In the genomic region with DNA sequence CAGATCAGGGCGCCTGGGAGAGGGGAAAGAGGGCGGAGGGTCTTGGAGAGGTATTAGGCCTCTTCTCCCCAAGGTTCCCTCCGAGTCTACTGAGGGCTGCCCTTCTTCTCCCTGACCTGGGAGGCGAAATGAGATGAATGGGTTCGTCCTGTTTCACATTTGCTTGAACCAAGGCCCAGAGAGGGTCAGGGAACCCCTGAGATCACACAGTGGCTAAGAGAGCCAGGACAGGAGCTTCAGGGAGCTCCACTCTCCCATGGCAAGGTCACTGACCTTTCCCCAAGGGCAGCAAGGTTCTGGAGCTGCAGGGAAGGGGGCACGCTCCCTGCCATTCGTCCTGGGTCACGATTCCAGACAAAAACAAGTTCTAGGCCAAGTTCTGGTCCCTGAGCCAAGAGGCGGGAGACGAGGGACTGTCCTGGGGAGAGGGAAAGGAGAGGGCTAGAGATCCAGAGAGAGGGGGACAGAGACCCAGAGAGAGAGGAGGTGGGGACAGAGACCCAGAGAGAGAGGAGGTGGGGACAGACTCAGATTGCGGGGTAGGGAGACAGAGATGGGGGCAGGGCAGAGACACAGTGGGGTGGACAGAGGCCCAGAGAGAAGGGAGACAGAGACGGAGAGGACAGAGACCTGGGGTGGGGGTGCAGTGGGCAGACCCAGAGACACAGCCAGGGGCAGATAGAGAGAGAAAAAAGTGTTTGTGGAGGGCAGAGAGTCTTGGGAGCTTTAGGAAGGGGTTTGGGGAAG, we compare ENCODE assay signal across 26 cellular contexts. TPM values are rescaled to one million over a fixed set of nuclear protein-coding genes. Genes with fewer than 3 reads are reported as not detected.
DNase-seq lines count a peak whose midpoint lies in the region; ATAC-seq, FAIRE-seq and TF ChIP-seq lines count a peak whose summit lies in the region.
"Had no signal": no experiment of that assay in that cellular context is flagged by ENCODE, and none has a peak within 500 bp of the region (broad histone marks: within the 10 kb centered on the region; RNA-seq: fewer than 3 reads in every experiment).

No MANE protein-coding gene starts in this region.

- DNase-seq in activated effector memory CD4-positive, alpha-beta T cell treated with anti-CD3 and anti-CD28 coated beads, Interleukin-2, amount 50 U/mL, for 16 hours: peak; percentile 50
- DNase-seq in activated effector memory CD4-positive, alpha-beta T cell treated with Interleukin-2 at 50 U/mL for 16 hours: no peak
- DNase-seq in WTC11 (ENCODE audit: low spot score): no peak
- DNase-seq in progenitor cell of endocrine pancreas (ENCODE audit: low spot score, unreplicated experiment): no peak
- DNase-seq in erythroblast (lab: John Stamatoyannopoulos, UW): no peak
- DNase-seq in urothelium cell line (ENCODE audit: low spot score): no peak
- no peak for DNase-seq in NCI-H1930 (lab: John Stamatoyannopoulos, UW)
- DNase-seq: activated CD4-positive, alpha-beta memory T cell treated with anti-CD3 and anti-CD28 coated beads for 36 hours; MM.1S; NCI-H187; NCI-H510A; SJCRH30; stimulated activated CD4-positive, alpha-beta T cell treated with anti-CD3 and anti-CD28 coated beads, Interleukin-4, amount 100 ng/mL, for 24 hours; trophoblast cell had no signal

- H3K4me1 ChIP-seq in liver (ENCODE audit: control insufficient read depth in 4 of 4, insufficient read depth in 4 of 4, low read length in 3 of 4): peaks cover 10 to 26% (median 18%) of the 10 kb centered on the region in 4 donors

- peak overlapping the region; percentile 40 to 64 for H3K9ac ChIP-seq in liver (ENCODE audit: low read depth in 1 of 2, low read length in 2 of 2)

- H3K27ac Mint-ChIP-seq in WTC11: peak overlapping the region; percentile 49; the same call in 1 of the 2 replicates
- H3K27ac Mint-ChIP-seq in progenitor cell of endocrine pancreas: peak overlapping the region; percentile 41
- H3K27ac Mint-ChIP-seq: activated CD4-positive, alpha-beta memory T cell treated with anti-CD3 and anti-CD28 coated beads for 36 hours; GM23338 had no signal

- no peak for TF ChIP-seq RAD21 in liver (IDR thresholded peaks at IDR 0.05)

- ATAC-seq in WTC11: no peak
- ATAC-seq: GM23338, right cardiac atrium had no signal

- H3K9me3 Mint-ChIP-seq in WTC11: no peaks in the 10 kb centered on the region
- H3K9me3 Mint-ChIP-seq in progenitor cell of endocrine pancreas (ENCODE audit: low read depth): no peaks in the 10 kb centered on the region
- H3K9me3 Mint-ChIP-seq: activated CD4-positive, alpha-beta memory T cell treated with anti-CD3 and anti-CD28 coated beads for 36 hours; activated T-helper 2 cell treated with anti-CD3 and anti-CD28 coated beads, Interferon-gamma antibody, Interleukin-2, Interleukin-4, amounts not matched to agents 10 μg/mL and 5 μg/mL and 100 μg/mL, durations not matched to agents 14 hours and 24 hours and 36 hours had no signal

- H3K36me3 ChIP-seq in liver (ENCODE audit: control insufficient read depth in 4 of 4, insufficient read depth in 3 of 4, low read depth in 1 of 4, low read length in 3 of 4): no peaks in the 10 kb centered on the region
- H3K36me3 ChIP-seq: SJCRH30 had no signal

- peak overlapping the region; percentile 64 to 77 (median 65) for H3K4me3 ChIP-seq in liver (ENCODE audit: low read depth in 1 of 3, low read length in 3 of 3)
- H3K4me3 ChIP-seq: GM23338, hepatocyte, SJCRH30 had no signal

- TF ChIP-seq POLR2A in erythroblast (IDR thresholded peaks at IDR 0.05; ENCODE audit: low read length): no peak

- H3K4me1 Mint-ChIP-seq in WTC11: peaks cover 14% of the 10 kb centered on the region
- peaks cover 6% of the 10 kb centered on the region for H3K4me1 Mint-ChIP-seq in progenitor cell of endocrine pancreas (ENCODE audit: low read depth)
- H3K4me1 Mint-ChIP-seq: GM23338 had no signal

- H3K9me3 ChIP-seq in liver (ENCODE audit: control insufficient read depth in 4 of 4, low read length in 3 of 4): no peaks in the 10 kb centered on the region
- H3K9me3 ChIP-seq: SJCRH30 had no signal

- no peaks in the 10 kb centered on the region for H3K27me3 ChIP-seq in liver (ENCODE audit: control insufficient read depth in 4 of 4, insufficient read depth in 4 of 4, low read length in 3 of 4)
- H3K27me3 ChIP-seq: hepatocyte had no signal

- peak overlapping the region; percentile 81 to 84 for H3K27ac ChIP-seq in liver (ENCODE audit: low read depth in 1 of 2, low read length in 2 of 2)
- H3K27ac ChIP-seq: hepatocyte, SJCRH30 had no signal

- H3K27me3 Mint-ChIP-seq in WTC11 (ENCODE audit: low read depth) (peaks cover 42% of the 10 kb centered on the region), progenitor cell of endocrine pancreas (no peaks in the 10 kb centered on the region)

- TF ChIP-seq CTCF in WTC11 (IDR thresholded peaks at IDR 0.05) (no peak), liver (IDR thresholded peaks at IDR 0.05; ENCODE audit: low read depth, low read length, missing input control) (no peak), progenitor cell of endocrine pancreas (IDR thresholded peaks at IDR 0.05; ENCODE audit: unreplicated experiment) (no peak)

- CTCF ChIA-PET in WTC11 (lab: Charles Lee): interaction anchor here (3.4 kb wide), 1 partner anchor 24 kb away, joined by 23 read pairs; no protein-coding TSS in a partner anchor

- POLR2A ChIA-PET in WTC11 (lab: Charles Lee): interaction anchor here (0.5 kb wide), 1 partner anchor 361 kb away, joined by 4 read pairs; no protein-coding TSS in a partner anchor

- FAIRE-seq in urothelium cell line (lab: Jason Lieb, UNC): no peak
- FAIRE-seq: astrocyte, G401.6, GM12892, TTC549 had no signal

- WGBS in liver: 40% methylated on average over 12 of the region's 12 CpGs

- H3K36me3 Mint-ChIP-seq in WTC11: no peaks in the 10 kb centered on the region
- no peaks in the 10 kb centered on the region for H3K36me3 Mint-ChIP-seq in progenitor cell of endocrine pancreas (ENCODE audit: insufficient read depth)

- H3K4me3 Mint-ChIP-seq in WTC11 (no peak overlapping the region), progenitor cell of endocrine pancreas (ENCODE audit: low read depth) (peak overlapping the region; percentile 38)
- H3K4me3 Mint-ChIP-seq: activated CD4-positive, alpha-beta memory T cell treated with anti-CD3 and anti-CD28 coated beads for 36 hours; GM23338 had no signal

TF ChIP-seq in WTC11, 78 proteins besides CTCF, POLR2A, EP300 and RAD21 (continues in another document):
- TF ChIP-seq RELA (CRISPR knock-in tag; IDR thresholded peaks at IDR 0.05; ENCODE audit: borderline replicate concordance) (no peak), RORB (CRISPR knock-in tag; IDR thresholded peaks at IDR 0.05) (no peak), PRRX2 (CRISPR knock-in tag; IDR thresholded peaks at IDR 0.05) (no peak), NFYB (CRISPR knock-in tag; conservative IDR thresholded peaks at IDR 0.05; ENCODE audit: low read depth) (no peak), OVOL2 (CRISPR knock-in tag; IDR thresholded peaks at IDR 0.05; ENCODE audit: borderline replicate concordance) (no peak), SP1 (CRISPR knock-in tag; conservative IDR thresholded peaks at IDR 0.05) (no peak)
- TF ChIP-seq, protein P1, sequence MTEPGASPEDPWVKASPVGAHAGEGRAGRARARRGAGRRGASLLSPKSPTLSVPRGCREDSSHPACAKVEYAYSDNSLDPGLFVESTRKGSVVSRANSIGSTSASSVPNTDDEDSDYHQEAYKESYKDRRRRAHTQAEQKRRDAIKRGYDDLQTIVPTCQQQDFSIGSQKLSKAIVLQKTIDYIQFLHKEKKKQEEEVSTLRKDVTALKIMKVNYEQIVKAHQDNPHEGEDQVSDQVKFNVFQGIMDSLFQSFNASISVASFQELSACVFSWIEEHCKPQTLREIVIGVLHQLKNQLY (CRISPR knock-in tag; IDR thresholded peaks at IDR 0.05): no peak

TF ChIP-seq in liver, 16 proteins besides CTCF, POLR2A, EP300 and RAD21:
- TF ChIP-seq RXRA (IDR thresholded peaks at IDR 0.05) (peak; percentile 34 to 50), SP1 (IDR thresholded peaks at IDR 0.05) (no peak)
TF ChIP-seq in liver: peak in this region for 1.

RNA-seq across cellular contexts. Expression of a gene that starts 0.5 kb away (rescaled TPM):
- total RNA-seq in WTC11 (2021) (not detected in 3 replicates), liver (10 to 100 TPM in 1 of 2 donors, 1 to 10 TPM in 1; 7.3 to 11.6 TPM), progenitor cell of endocrine pancreas (not detected in 2 replicates)
- 10 to 100 TPM; 62.6 to 82.0 TPM for polyA plus RNA-seq in liver
- total RNA-seq: activated CD4-positive, alpha-beta memory T cell treated with anti-CD3 and anti-CD28 coated beads for 36 hours; activated T-helper 2 cell treated with anti-CD3 and anti-CD28 coated beads, Interferon-gamma antibody, Interleukin-2, Interleukin-4, amounts not matched to agents 10 μg/mL and 5 μg/mL and 100 μg/mL, durations not matched to agents 14 hours and 24 hours and 36 hours; astrocyte; dermis microvascular lymphatic vessel endothelial cell; GM23338; kidney epithelial cell; OCI-LY7; right cardiac atrium; SJCRH30 had no signal
- polyA plus RNA-seq: GM23338, right cardiac atrium had no signal

RNA-seq across cellular contexts. Expression of a gene that starts 2.2 kb away (rescaled TPM):
- total RNA-seq in WTC11 (2021) (4.0 to 4.3 TPM (median 4.0 TPM) in 3 replicates), liver (1 to 10 TPM; 6.6 to 9.8 TPM), progenitor cell of endocrine pancreas (12.1 and 13.1 TPM in 2 replicates)
- polyA plus RNA-seq in liver: 10 to 100 TPM; 30.2 to 32.9 TPM
- total RNA-seq: astrocyte had no signal

RNA-seq across cellular contexts. Expression of a gene that starts 36.5 kb away (rescaled TPM):
- total RNA-seq in WTC11 (2021) (8.2 to 17.1 TPM (median 15.3 TPM) in 3 replicates), liver (under 1 TPM; 0.42 to 0.70 TPM), progenitor cell of endocrine pancreas (11.6 and 12.0 TPM in 2 replicates)
- polyA plus RNA-seq in liver: 1 to 10 TPM; 1.5 to 1.7 TPM
- total RNA-seq: astrocyte had no signal

RNA-seq across cellular contexts. Expression of a gene that starts 36.9 kb away (rescaled TPM):
- total RNA-seq in WTC11 (2021) (114 to 120 TPM (median 114 TPM) in 3 replicates), liver (10 to 100 TPM; 33.5 to 47.5 TPM), progenitor cell of endocrine pancreas (177 and 181 TPM in 2 replicates)
- 100 to 1,000 TPM in 1 of 2 donors, 10 to 100 TPM in 1; 17.1 to 132 TPM for polyA plus RNA-seq in liver
- total RNA-seq: astrocyte had no signal

RNA-seq across cellular contexts. Expression of a gene that starts 55.1 kb away (rescaled TPM):
- 10.0 to 11.0 TPM (median 10.9 TPM) in 3 replicates for total RNA-seq in WTC11 (2021)
- total RNA-seq in liver: 1 to 10 TPM; 1.0 to 1.1 TPM
- polyA plus RNA-seq in liver: under 1 TPM; 0.11 to 0.58 TPM
- 1.0 and 1.2 TPM in 2 replicates for total RNA-seq in progenitor cell of endocrine pancreas
- total RNA-seq: activated CD4-positive, alpha-beta memory T cell treated with anti-CD3 and anti-CD28 coated beads for 36 hours; activated T-helper 2 cell treated with anti-CD3 and anti-CD28 coated beads, Interferon-gamma antibody, Interleukin-2, Interleukin-4, amounts not matched to agents 10 μg/mL and 5 μg/mL and 100 μg/mL, durations not matched to agents 14 hours and 24 hours and 36 hours; astrocyte; dermis microvascular lymphatic vessel endothelial cell had no signal
